Comparison of ENCODE assay signal across 8 cellular contexts in genomic region chr19:1240925-1241324, GRCh38. TPM values are rescaled to one million over a fixed set of nuclear protein-coding genes. Genes with fewer than 3 reads are reported as not detected.
DNase-seq lines count a peak whose midpoint lies in the region; ATAC-seq, FAIRE-seq and TF ChIP-seq lines count a peak whose summit lies in the region.

No MANE protein-coding gene starts in this region.

- H3K27ac ChIP-seq in RWPE2 (ENCODE audit: poor library complexity, severe bottlenecking) (peak overlapping the region; percentile 97), endothelial cell of umbilical vein (ENCODE audit: insufficient read depth, low read depth, low read length) (no peak overlapping the region)

- peak; percentile 77 for FAIRE-seq in endothelial cell of umbilical vein (lab: Jason Lieb, UNC)

- no peak overlapping the region for H2AFZ ChIP-seq in endothelial cell of umbilical vein (ENCODE audit: low read depth, low read length)

- CTCF ChIA-PET in endothelial cell of umbilical vein (lab: Charles Lee) = interaction anchor here (0.6 to 7.3 kb wide), 5 partner anchors 20 to 127 kb away, joined by 4 to 1001 read pairs (median 4); partner anchors contain the start of gene CIRBP

- H3K4me3 ChIP-seq in GM12865 (ENCODE audit: low read depth, low read length) (peak overlapping the region; percentile 77), RWPE2 (ENCODE audit: severe bottlenecking) (no peak overlapping the region), endothelial cell of umbilical vein (replicated peaks in 1 of 3; ENCODE audit: insufficient read depth in 1 of 3, low read depth in 1 of 3, low read length in 3 of 3) (no peak overlapping the region), skeletal muscle satellite cell (ENCODE audit: low read length) (peak overlapping the region; percentile 94)

- TF ChIP-seq CTCF in GM12865 (IDR thresholded peaks at IDR 0.05; ENCODE audit: insufficient read depth, low read depth, low read length, missing control alignments) (no peak), RWPE2 (IDR thresholded peaks at IDR 0.05; ENCODE audit: poor library complexity, severe bottlenecking) (no peak), endothelial cell of umbilical vein (IDR thresholded peaks at IDR 0.05; ENCODE audit: extremely low read depth in 1 of 2, insufficient read depth in 1 of 2, low read depth in 1 of 2, low read length in 2 of 2) (no peak)

- dilution Hi-C loops in endothelial cell of umbilical vein (cut with MboI; ENCODE audit: extremely low pct_ligation_motif_present, low sequenced_read_pairs) = no loop called here

- H3K36me3 ChIP-seq in RWPE2 (ENCODE audit: low read depth) (peaks cover 12% of the 10 kb centered on the region), endothelial cell of umbilical vein (ENCODE audit: control insufficient read depth in 2 of 2, extremely low read depth in 1 of 2, insufficient read depth in 2 of 2, low read length in 2 of 2) (no peaks in the 10 kb centered on the region), skeletal muscle satellite cell (ENCODE audit: insufficient read depth, low read length) (peaks cover 9% of the 10 kb centered on the region)

- H3K27me3 ChIP-seq in RWPE2 (ENCODE audit: insufficient read depth, poor library complexity, severe bottlenecking) = no peaks in the 10 kb centered on the region
- H3K27me3 ChIP-seq in endothelial cell of umbilical vein (ENCODE audit: control insufficient read depth in 2 of 2, insufficient read depth in 2 of 2, low read length in 2 of 2) = no peaks in the 10 kb centered on the region
- H3K27me3 ChIP-seq in skeletal muscle satellite cell (ENCODE audit: control insufficient read depth, insufficient read depth, low read length) = no peaks in the 10 kb centered on the region

- no peak for TF ChIP-seq POLR2A in endothelial cell of umbilical vein (IDR thresholded peaks at IDR 0.05; ENCODE audit: low read depth, low read length)

- no peaks in the 10 kb centered on the region for H3K9me1 ChIP-seq in endothelial cell of umbilical vein (replicated peaks; ENCODE audit: control insufficient read depth, extremely low read depth, insufficient read depth, low read length)

- H3K4me2 ChIP-seq in endothelial cell of umbilical vein (ENCODE audit: insufficient read depth, low read length) = peak overlapping the region; percentile 64
- peak overlapping the region; percentile 97 for H3K4me2 ChIP-seq in skeletal muscle satellite cell (ENCODE audit: low read length)

- no peak overlapping the region for H3K9ac ChIP-seq in endothelial cell of umbilical vein (replicated peaks; ENCODE audit: extremely low read depth, insufficient read depth, low read length)
- H3K9ac ChIP-seq in skeletal muscle satellite cell (ENCODE audit: low read depth, low read length) = peak overlapping the region; percentile 91

- BruUV-seq in endothelial cell of umbilical vein (replicated peaks; lab: Mats Ljungman, UMichigan) = no TSS peak

- no peaks in the 10 kb centered on the region for H4K20me1 ChIP-seq in endothelial cell of umbilical vein (replicated peaks; ENCODE audit: control insufficient read depth, extremely low read depth, insufficient read depth, low read length)

- peaks cover 15% of the 10 kb centered on the region for H3K79me2 ChIP-seq in endothelial cell of umbilical vein (ENCODE audit: control insufficient read depth, insufficient read depth, low read length)

- POLR2A ChIA-PET in endothelial cell of umbilical vein (lab: Charles Lee) = interaction anchor here (1.0 to 1.7 kb wide), 2 partner anchors 26 to 28 kb away, joined by 3 to 12 read pairs; partner anchors contain the start of gene CIRBP

- DNase-seq in GM12865 (ENCODE audit: low read depth) = no peak
- no peak for DNase-seq in RWPE2 (ENCODE audit: low spot score)
- DNase-seq in endothelial cell of umbilical vein (ENCODE audit: low read depth, low spot score) = no peak
- no peak for DNase-seq in Ammon's horn (ENCODE audit: low spot score)
- no peak for DNase-seq in stimulated activated CD8-positive, alpha-beta memory T cell treated with anti-CD3 and anti-CD28 coated beads, Interleukin-4, amount 100 ng/mL, for 48 hours
- no peak for DNase-seq in activated effector memory CD4-positive, alpha-beta T cell treated with anti-CD3 and anti-CD28 coated beads, Interleukin-2, amount 50 U/mL, for 16 hours

- peaks cover 19% of the 10 kb centered on the region for H3K4me1 ChIP-seq in RWPE2 (ENCODE audit: insufficient read depth, poor library complexity, severe bottlenecking)
- H3K4me1 ChIP-seq in endothelial cell of umbilical vein (ENCODE audit: control insufficient read depth, extremely low read depth, insufficient read depth, low read length) = peaks cover 12% of the 10 kb centered on the region
- peaks cover 57% of the 10 kb centered on the region for H3K4me1 ChIP-seq in skeletal muscle satellite cell (ENCODE audit: control insufficient read depth, insufficient read depth, low read length)

- intact Hi-C loops in endothelial cell of umbilical vein (cut with micrococcal nuclease) = loop anchor here (1.0 to 10.0 kb wide), 6 partner anchors 20 to 446 kb away; partner anchors contain the start of genes GPX4 and PTBP1

- ATAC-seq in RWPE2 (ENCODE audit: low read depth) (no peak), HG02610 (IDR thresholded peaks at IDR 0.05; ENCODE audit: unreplicated experiment) (no peak)

- H3K9me3 ChIP-seq in RWPE2 (ENCODE audit: severe bottlenecking) (no peaks in the 10 kb centered on the region), endothelial cell of umbilical vein (replicated peaks; ENCODE audit: control insufficient read depth, insufficient read depth, low read length) (no peaks in the 10 kb centered on the region), skeletal muscle satellite cell (replicated peaks; ENCODE audit: low read length) (no peaks in the 10 kb centered on the region)

TF ChIP-seq in endothelial cell of umbilical vein, 7 proteins besides CTCF, POLR2A, EP300 and RAD21 (continues in another document):
- no peak for TF ChIP-seq GATA2 (IDR thresholded peaks at IDR 0.05; ENCODE audit: insufficient read depth, insufficient read length, low read depth, low read length)
- TF ChIP-seq EZH2 (IDR thresholded peaks at IDR 0.05; ENCODE audit: borderline replicate concordance, low read depth, low read length, severe bottlenecking) = no peak
- no peak for TF ChIP-seq FOS (IDR thresholded peaks at IDR 0.05; ENCODE audit: borderline replicate concordance, insufficient read depth, low read length)
- TF ChIP-seq MYC (IDR thresholded peaks at IDR 0.05; ENCODE audit: low read depth, low read length) = no peak

RNA-seq across cellular contexts. Expression of gene ATP5F1D, which starts 0.6 kb away (rescaled TPM):
- total RNA-seq in endothelial cell of umbilical vein = 190 and 192 TPM in 2 replicates
- polyA plus RNA-seq in endothelial cell of umbilical vein = 167 and 236 TPM in 2 replicates
- polyA plus RNA-seq in endothelial cell of umbilical vein (2011; cell fraction: cytosol; rRNA removed) = 55.6 and 104 TPM in 2 replicates
- polyA plus RNA-seq in endothelial cell of umbilical vein (2011; cell fraction: nucleus; rRNA removed) = 31.6 and 37.8 TPM in 2 replicates
- polyA plus RNA-seq in endothelial cell of umbilical vein (2012) = 93.2 and 184 TPM in 2 replicates
- polyA minus RNA-seq in endothelial cell of umbilical vein = 27.5 and 56.7 TPM in 2 replicates
- 231 TPM for polyA minus RNA-seq in endothelial cell of umbilical vein (2011; cell fraction: cytosol; rRNA and poly(A)+ RNA removed)
- polyA minus RNA-seq in endothelial cell of umbilical vein (2011; cell fraction: nucleus; rRNA and poly(A)+ RNA removed) = 9.3 and 13.8 TPM in 2 replicates
- total RNA-seq in skeletal muscle satellite cell (2012; rRNA removed) = 33.9 and 42.1 TPM in 2 replicates

RNA-seq across cellular contexts. Expression of gene CBARP, which starts 3.1 kb away (rescaled TPM):
- 9.2 and 9.6 TPM in 2 replicates for total RNA-seq in endothelial cell of umbilical vein
- 3.5 and 4.4 TPM in 2 replicates for polyA plus RNA-seq in endothelial cell of umbilical vein
- 1.0 and 2.5 TPM in 2 replicates for polyA plus RNA-seq in endothelial cell of umbilical vein (2011; cell fraction: cytosol; rRNA removed)
- 6.4 and 6.5 TPM in 2 replicates for polyA plus RNA-seq in endothelial cell of umbilical vein (2011; cell fraction: nucleus; rRNA removed)
- polyA plus RNA-seq in endothelial cell of umbilical vein (2012) = 2.6 and 7.5 TPM in 2 replicates
- polyA minus RNA-seq in endothelial cell of umbilical vein = 0.70 and 1.6 TPM in 2 replicates
- polyA minus RNA-seq in endothelial cell of umbilical vein (2011; cell fraction: cytosol; rRNA and poly(A)+ RNA removed) = 0.51 TPM
- 1.4 and 3.3 TPM in 2 replicates for polyA minus RNA-seq in endothelial cell of umbilical vein (2011; cell fraction: nucleus; rRNA and poly(A)+ RNA removed)
- 3.3 and 4.8 TPM in 2 replicates for total RNA-seq in skeletal muscle satellite cell (2012; rRNA removed)

RNA-seq across cellular contexts. Expression of gene MIDN, which starts 7.5 kb away (rescaled TPM):
- total RNA-seq in endothelial cell of umbilical vein = 85.9 and 107 TPM in 2 replicates
- polyA plus RNA-seq in endothelial cell of umbilical vein = 20.0 and 23.6 TPM in 2 replicates
- 8.3 and 13.6 TPM in 2 replicates for polyA plus RNA-seq in endothelial cell of umbilical vein (2011; cell fraction: cytosol; rRNA removed)
- polyA plus RNA-seq in endothelial cell of umbilical vein (2011; cell fraction: nucleus; rRNA removed) = 26.3 and 27.8 TPM in 2 replicates
- 16.1 and 27.1 TPM in 2 replicates for polyA plus RNA-seq in endothelial cell of umbilical vein (2012)
- polyA minus RNA-seq in endothelial cell of umbilical vein = 13.6 and 16.8 TPM in 2 replicates
- polyA minus RNA-seq in endothelial cell of umbilical vein (2011; cell fraction: cytosol; rRNA and poly(A)+ RNA removed) = 34.1 TPM
- 10.2 and 42.0 TPM in 2 replicates for polyA minus RNA-seq in endothelial cell of umbilical vein (2011; cell fraction: nucleus; rRNA and poly(A)+ RNA removed)
- 21.3 and 31.0 TPM in 2 replicates for total RNA-seq in skeletal muscle satellite cell (2012; rRNA removed)

RNA-seq across cellular contexts. Expression of gene CIRBP, which starts 28.2 kb away (rescaled TPM):
- 225 and 229 TPM in 2 replicates for total RNA-seq in endothelial cell of umbilical vein
- polyA plus RNA-seq in endothelial cell of umbilical vein = 267 and 439 TPM in 2 replicates
- polyA plus RNA-seq in endothelial cell of umbilical vein (2011; cell fraction: cytosol; rRNA removed) = 345 and 381 TPM in 2 replicates
- 851 and 1,301 TPM in 2 replicates for polyA plus RNA-seq in endothelial cell of umbilical vein (2011; cell fraction: nucleus; rRNA removed)
- polyA plus RNA-seq in endothelial cell of umbilical vein (2012) = 199 and 231 TPM in 2 replicates
- polyA minus RNA-seq in endothelial cell of umbilical vein = 136 and 186 TPM in 2 replicates
- 43.9 TPM for polyA minus RNA-seq in endothelial cell of umbilical vein (2011; cell fraction: cytosol; rRNA and poly(A)+ RNA removed)
- polyA minus RNA-seq in endothelial cell of umbilical vein (2011; cell fraction: nucleus; rRNA and poly(A)+ RNA removed) = 105 and 121 TPM in 2 replicates
- total RNA-seq in skeletal muscle satellite cell (2012; rRNA removed) = 165 and 205 TPM in 2 replicates

RNA-seq across cellular contexts. Expression of gene FAM174C, which starts 34.4 kb away (rescaled TPM):
- 46.7 and 47.5 TPM in 2 replicates for total RNA-seq in endothelial cell of umbilical vein
- polyA plus RNA-seq in endothelial cell of umbilical vein = 83.9 and 127 TPM in 2 replicates
- 45.5 and 62.4 TPM in 2 replicates for polyA plus RNA-seq in endothelial cell of umbilical vein (2011; cell fraction: cytosol; rRNA removed)
- 22.4 and 27.0 TPM in 2 replicates for polyA plus RNA-seq in endothelial cell of umbilical vein (2011; cell fraction: nucleus; rRNA removed)
- polyA plus RNA-seq in endothelial cell of umbilical vein (2012) = 36.7 and 43.6 TPM in 2 replicates
- 10.6 and 15.2 TPM in 2 replicates for polyA minus RNA-seq in endothelial cell of umbilical vein
- 70.9 TPM for polyA minus RNA-seq in endothelial cell of umbilical vein (2011; cell fraction: cytosol; rRNA and poly(A)+ RNA removed)
- 5.8 and 8.0 TPM in 2 replicates for polyA minus RNA-seq in endothelial cell of umbilical vein (2011; cell fraction: nucleus; rRNA and poly(A)+ RNA removed)
- total RNA-seq in skeletal muscle satellite cell (2012; rRNA removed) = 36.5 and 60.9 TPM in 2 replicates

Comparison
In these comparisons a context has a peak if more than half of its experiments do, and no peak if none do; other contexts are left out.
1. H3K4me3 ChIP-seq: peak in GM12865 (single experiment) and skeletal muscle satellite cell (single experiment); none in RWPE2 (single experiment) and endothelial cell of umbilical vein (0 of 3).